Comparison of ENCODE assay signal across 8 cellular contexts in the genomic region with DNA sequence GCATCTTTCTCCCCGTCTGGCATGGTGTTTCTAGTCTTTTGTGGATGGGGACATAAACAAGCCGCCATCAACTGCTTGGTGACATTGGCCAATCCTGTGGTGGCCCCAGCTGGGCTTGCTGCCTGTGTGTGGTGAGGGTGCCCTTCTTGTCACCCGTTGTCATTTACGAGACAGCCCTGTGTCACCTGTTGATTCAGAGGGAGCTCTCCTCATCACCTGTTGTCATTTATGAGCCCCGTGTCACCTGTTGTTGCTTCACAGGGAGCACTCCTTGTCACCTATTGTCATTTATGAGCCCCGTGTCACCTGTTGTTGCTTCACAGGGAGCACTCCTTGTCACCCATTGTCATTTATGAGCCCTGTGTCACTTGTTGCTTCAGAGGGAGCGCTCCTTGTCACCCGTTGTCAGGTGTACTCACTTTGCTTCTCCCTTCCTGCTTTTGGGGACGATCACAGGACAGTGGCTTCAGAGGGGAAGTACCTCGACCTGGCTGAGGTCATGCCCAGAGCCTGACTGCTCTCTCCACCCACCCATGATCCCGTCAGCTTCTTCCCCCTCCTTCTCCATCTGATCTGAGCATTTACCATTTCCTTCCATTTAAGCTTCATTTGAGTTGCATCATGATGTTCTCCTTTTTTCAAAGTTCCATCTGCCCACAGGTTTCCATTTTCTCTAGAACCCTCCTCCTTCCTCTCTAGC. TPM values are rescaled to one million over a fixed set of nuclear protein-coding genes. Genes with fewer than 3 reads are reported as not detected.
DNase-seq lines count a peak whose midpoint lies in the region; ATAC-seq, FAIRE-seq and TF ChIP-seq lines count a peak whose summit lies in the region.

No MANE protein-coding gene starts in this region.

- CTCF ChIA-PET in activated B cell treated with CpG ODN at 0.5 μM for 24 hours (lab: Charles Lee): interaction anchor here (0.7 to 2.8 kb wide), 3 partner anchors 25 to 77 kb away, joined by 3 to 20 read pairs (median 3); no protein-coding TSS in a partner anchor

- DNase-seq in CD4-positive, CD25-positive, alpha-beta regulatory T cell: peak in 2 of 3 donors; percentile 51 to 62
- DNase-seq in KG1 (lab: John Stamatoyannopoulos, UW) (peak; percentile 71), activated B cell treated with CpG ODN at 0.5 μM for 24 hours (no peak), iPS-NIHi7 (ENCODE audit: extremely low spot score) (no peak), frontal cortex (ENCODE audit: low spot score in 2 of 2) (no peak)
- DNase-seq in stimulated activated CD4-positive, alpha-beta T cell treated with anti-CD3 and anti-CD28 coated beads, Interleukin-2, amount 100 ng/mL, for 4 hours (ENCODE audit: low read depth): peak; percentile 41

- intact Hi-C loops in activated B cell treated with CpG ODN at 0.5 μM for 24 hours (cut with micrococcal nuclease): loop anchor here (1.0 to 2.0 kb wide), 4 partner anchors 29 to 77 kb away; no protein-coding TSS in a partner anchor

- H3K4me3 Mint-ChIP-seq in CD4-positive, CD25-positive, alpha-beta regulatory T cell: peak overlapping the region; percentile 89 to 97 (median 92)
- peak overlapping the region; percentile 79 for H3K4me3 Mint-ChIP-seq in activated B cell treated with CpG ODN at 0.5 μM for 24 hours

- H3K9me3 ChIP-seq in CD4-positive, CD25-positive, alpha-beta regulatory T cell (ENCODE audit: control insufficient read depth in 2 of 2, low read length in 2 of 2): peaks cover 0 to 5% of the 10 kb centered on the region in 2 experiments

- no peak for FAIRE-seq in frontal cortex (lab: Jason Lieb, UNC)

- H3K4me1 ChIP-seq in CD4-positive, CD25-positive, alpha-beta regulatory T cell (ENCODE audit: control insufficient read depth, insufficient read depth, low read length, poor library complexity, severe bottlenecking): peaks cover 48% of the 10 kb centered on the region

- no peak for TF ChIP-seq CTCF in activated B cell treated with CpG ODN at 0.5 μM for 24 hours (IDR thresholded peaks at IDR 0.05)

- H3K27me3 Mint-ChIP-seq in CD4-positive, CD25-positive, alpha-beta regulatory T cell: no peaks in the 10 kb centered on the region
- no peaks in the 10 kb centered on the region for H3K27me3 Mint-ChIP-seq in activated B cell treated with CpG ODN at 0.5 μM for 24 hours

- H3K36me3 ChIP-seq in CD4-positive, CD25-positive, alpha-beta regulatory T cell (ENCODE audit: control insufficient read depth, insufficient read depth, low read length): peaks cover 5% of the 10 kb centered on the region

- no peaks in the 10 kb centered on the region for H3K27me3 ChIP-seq in CD4-positive, CD25-positive, alpha-beta regulatory T cell (ENCODE audit: control insufficient read depth, insufficient read depth, low read length)

- POLR2A ChIA-PET in activated B cell treated with CpG ODN at 0.5 μM for 24 hours (lab: Charles Lee): interaction anchor here (0.6 to 3.4 kb wide), 10 partner anchors 10 to 78 kb away, joined by 3 to 15 read pairs (median 4); a partner anchor contains a TSS

- H3K9me3 Mint-ChIP-seq in CD4-positive, CD25-positive, alpha-beta regulatory T cell: peaks cover 0 to 2% (median 0%) of the 10 kb centered on the region in 7 donors
- no peaks in the 10 kb centered on the region for H3K9me3 Mint-ChIP-seq in activated B cell treated with CpG ODN at 0.5 μM for 24 hours

- peak overlapping the region; percentile 98 to 100 (median 99) for H3K27ac Mint-ChIP-seq in CD4-positive, CD25-positive, alpha-beta regulatory T cell
- H3K27ac Mint-ChIP-seq in activated B cell treated with CpG ODN at 0.5 μM for 24 hours: peak overlapping the region; percentile 65

- peak overlapping the region; percentile 84 for H3K27ac ChIP-seq in CD4-positive, CD25-positive, alpha-beta regulatory T cell (ENCODE audit: insufficient read depth, low read length, poor library complexity, severe bottlenecking)

- peak; percentile 59 to 62 for ATAC-seq in CD4-positive, CD25-positive, alpha-beta regulatory T cell (ENCODE audit: low read depth in 2 of 2)
- ATAC-seq in GM21447 (IDR thresholded peaks at IDR 0.05; ENCODE audit: unreplicated experiment) (peak; percentile 76), activated B cell treated with CpG ODN at 0.5 μM for 24 hours (ENCODE audit: low read depth) (peak; percentile 68), esophagus mucosa (peak; percentile 73)

- peak overlapping the region; percentile 93 for H3K4me3 ChIP-seq in CD4-positive, CD25-positive, alpha-beta regulatory T cell (ENCODE audit: low read depth, low read length)

- H3K4me1 Mint-ChIP-seq in CD4-positive, CD25-positive, alpha-beta regulatory T cell: peaks cover 5 to 83% (median 50%) of the 10 kb centered on the region in 4 donors
- H3K4me1 Mint-ChIP-seq in activated B cell treated with CpG ODN at 0.5 μM for 24 hours: peaks cover 64% of the 10 kb centered on the region

- H3K36me3 Mint-ChIP-seq in CD4-positive, CD25-positive, alpha-beta regulatory T cell: peaks cover 20% of the 10 kb centered on the region
- H3K36me3 Mint-ChIP-seq in activated B cell treated with CpG ODN at 0.5 μM for 24 hours (ENCODE audit: low read depth): peaks cover 9% of the 10 kb centered on the region

RNA-seq across cellular contexts. Expression of a gene that starts 29.1 kb away (rescaled TPM):
- total RNA-seq in CD4-positive, CD25-positive, alpha-beta regulatory T cell: 33.8 TPM
- polyA plus RNA-seq in CD4-positive, CD25-positive, alpha-beta regulatory T cell: 10 to 100 TPM; 80.6 to 95.6 (median 87.7) TPM
- total RNA-seq in activated B cell treated with CpG ODN at 0.5 μM for 24 hours (15.2 and 15.9 TPM in 2 replicates), esophagus mucosa (13.7 TPM), frontal cortex (26.5 TPM)

Comparison
In these comparisons a context has a peak if more than half of its experiments do, and no peak if none do; other contexts are left out.
1. DNase-seq: peak in CD4-positive, CD25-positive, alpha-beta regulatory T cell (2 of 3), KG1 (single experiment) and stimulated activated CD4-positive, alpha-beta T cell treated with anti-CD3 and anti-CD28 coated beads, Interleukin-2, amount 100 ng/mL, for 4 hours (single experiment); none in activated B cell treated with CpG ODN at 0.5 μM for 24 hours (single experiment), iPS-NIHi7 (single experiment) and frontal cortex (0 of 2).
2. Peak in every context shown above with its lines, with median percentiles within 50 percentile points of each other: ATAC-seq.